8 cellular contexts compared by ENCODE assay signal in genomic region chr1:247077768-247078314, GRCh38. TPM values are rescaled to one million over a fixed set of nuclear protein-coding genes. Genes with fewer than 3 reads are reported as not detected.
DNase-seq lines count a peak whose midpoint lies in the region; ATAC-seq and TF ChIP-seq lines count a peak whose summit lies in the region.

No MANE protein-coding gene starts in this region.

- H3K4me1 Mint-ChIP-seq in brain: peaks cover 36% of the 10 kb centered on the region

- H3K27me3 Mint-ChIP-seq in brain: peaks cover 8% of the 10 kb centered on the region

- H3K9me3 ChIP-seq in Karpas-422 (ENCODE audit: low read length) (peaks cover 13% of the 10 kb centered on the region), upper lobe of right lung (no peaks in the 10 kb centered on the region)

- ATAC-seq in GM18519 (IDR thresholded peaks at IDR 0.05; ENCODE audit: low FRiP score, unreplicated experiment) (peak; percentile 7), upper lobe of right lung (no peak)

- H2AFZ ChIP-seq in Karpas-422 (ENCODE audit: low read length): peak overlapping the region; percentile 12; the same call in 1 of the 2 replicates

- in situ Hi-C loops in ACHN (cut with HindIII; ENCODE audit: low pct_ligation_motif_present, low pct_unique_long_range_greater_than_20kb, low sequenced_read_pairs): no loop called here

- no peak for TF ChIP-seq CTCF in brain (conservative IDR thresholded peaks at IDR 0.05)
- TF ChIP-seq CTCF in lower leg skin (IDR thresholded peaks at IDR 0.05): no peak
- no peak for TF ChIP-seq CTCF in upper lobe of right lung (IDR thresholded peaks at IDR 0.05)

- 1 to 2% methylated on average over 13 of the region's 13 CpGs for WGBS in lower leg skin, 2 donors

- H4K20me1 ChIP-seq in Karpas-422 (ENCODE audit: insufficient read depth, low read depth, low read length): no peaks in the 10 kb centered on the region

- no peak for TF ChIP-seq POLR2A in lower leg skin (IDR thresholded peaks at IDR 0.05)

- H3K4me2 ChIP-seq in Karpas-422 (ENCODE audit: low read depth, low read length, poor library complexity, severe bottlenecking): peak overlapping the region; percentile 80

- H3K79me2 ChIP-seq in Karpas-422 (ENCODE audit: low read length): peaks cover 57% of the 10 kb centered on the region

- H3K27ac Mint-ChIP-seq in brain: peak overlapping the region; percentile 79 to 95 (median 87)

- peak overlapping the region; percentile 86 for H3K9ac ChIP-seq in Karpas-422 (ENCODE audit: low read length)

- peak; percentile 41 for DNase-seq in ACHN
- no peak for DNase-seq in Karpas-422
- no peak for DNase-seq in lower leg skin (ENCODE audit: low spot score in 2 of 2)
- DNase-seq in upper lobe of right lung: no peak
- DNase-seq in NCI-H1436 (lab: John Stamatoyannopoulos, UW): no peak
- no peak for DNase-seq in SK-N-DZ (ENCODE audit: low spot score)

- peaks cover 29 to 57% (median 47%) of the 10 kb centered on the region in 5 experiments for H3K9me3 Mint-ChIP-seq in brain

- H3K4me3 ChIP-seq in Karpas-422 (ENCODE audit: low read length) (peak overlapping the region; percentile 79), lower leg skin (ENCODE audit: low read depth, poor library complexity, severe bottlenecking) (peak overlapping the region; percentile 96), upper lobe of right lung (peak overlapping the region; percentile 92)

- no peaks in the 10 kb centered on the region for H3K9me2 ChIP-seq in Karpas-422 (replicated peaks; ENCODE audit: insufficient read depth, low read length)

- peaks cover 18% of the 10 kb centered on the region for H3K4me1 ChIP-seq in Karpas-422 (ENCODE audit: low read length)
- H3K4me1 ChIP-seq in upper lobe of right lung: peaks cover 10% of the 10 kb centered on the region

- intact Hi-C loops in lower leg skin (cut with DNase I; ENCODE audit: low total_unique reads) (no loop called here), upper lobe of right lung (cut with DNase I) (no loop called here)

- H3K36me3 Mint-ChIP-seq in brain: peaks cover 48% of the 10 kb centered on the region

- H3K27ac ChIP-seq in Karpas-422 (ENCODE audit: low read length) (peak overlapping the region; percentile 13; the same call in 1 of the 2 replicates), upper lobe of right lung (peak overlapping the region; percentile 80)

- H3K27me3 ChIP-seq in Karpas-422 (ENCODE audit: low read length) (no peaks in the 10 kb centered on the region), upper lobe of right lung (no peaks in the 10 kb centered on the region)

- H3K36me3 ChIP-seq in Karpas-422 (ENCODE audit: insufficient read depth, low read length): peaks cover 26% of the 10 kb centered on the region
- no peaks in the 10 kb centered on the region for H3K36me3 ChIP-seq in upper lobe of right lung

- peak overlapping the region; percentile 90 to 100 (median 98) for H3K4me3 Mint-ChIP-seq in brain

RNA-seq across cellular contexts. Expression of gene ZNF670, which starts 0.8 kb away (rescaled TPM):
- total RNA-seq in Karpas-422 (2014; rRNA removed; shearing (Covaris generic); ENCODE audit: low replicate concordance): 5.7 and 20.0 TPM in 2 replicates
- polyA plus RNA-seq in brain (ENCODE audit: insufficient read depth, low read depth, low replicate concordance): 3.8 TPM
- total RNA-seq in lower leg skin: 1 to 10 TPM; 2.0 to 3.8 (median 2.4) TPM
- total RNA-seq in upper lobe of right lung: 3.2 TPM
- polyA plus RNA-seq in SK-N-DZ (2014; cell fraction: cytosol; rRNA removed): 14.3 and 15.3 TPM in 2 replicates
- polyA plus RNA-seq in SK-N-DZ (2014; cell fraction: nucleus; rRNA removed): 7.6 and 10.0 TPM in 2 replicates

RNA-seq across cellular contexts. Expression of gene ZNF669, which starts 26.3 kb away (rescaled TPM):
- total RNA-seq in Karpas-422 (2014; rRNA removed; shearing (Covaris generic); ENCODE audit: low replicate concordance): 8.4 and 22.3 TPM in 2 replicates
- polyA plus RNA-seq in brain (ENCODE audit: insufficient read depth, low read depth, low replicate concordance): 10.7 TPM
- total RNA-seq in lower leg skin (1 to 10 TPM; 5.4 to 8.7 (median 7.0) TPM), upper lobe of right lung (8.9 TPM)
- 14.6 and 37.8 TPM in 2 replicates for polyA plus RNA-seq in SK-N-DZ (2014; cell fraction: cytosol; rRNA removed)
- 5.9 and 8.7 TPM in 2 replicates for polyA plus RNA-seq in SK-N-DZ (2014; cell fraction: nucleus; rRNA removed)
